Comparison of ENCODE assay signal across 20 cellular contexts in the genomic region with DNA sequence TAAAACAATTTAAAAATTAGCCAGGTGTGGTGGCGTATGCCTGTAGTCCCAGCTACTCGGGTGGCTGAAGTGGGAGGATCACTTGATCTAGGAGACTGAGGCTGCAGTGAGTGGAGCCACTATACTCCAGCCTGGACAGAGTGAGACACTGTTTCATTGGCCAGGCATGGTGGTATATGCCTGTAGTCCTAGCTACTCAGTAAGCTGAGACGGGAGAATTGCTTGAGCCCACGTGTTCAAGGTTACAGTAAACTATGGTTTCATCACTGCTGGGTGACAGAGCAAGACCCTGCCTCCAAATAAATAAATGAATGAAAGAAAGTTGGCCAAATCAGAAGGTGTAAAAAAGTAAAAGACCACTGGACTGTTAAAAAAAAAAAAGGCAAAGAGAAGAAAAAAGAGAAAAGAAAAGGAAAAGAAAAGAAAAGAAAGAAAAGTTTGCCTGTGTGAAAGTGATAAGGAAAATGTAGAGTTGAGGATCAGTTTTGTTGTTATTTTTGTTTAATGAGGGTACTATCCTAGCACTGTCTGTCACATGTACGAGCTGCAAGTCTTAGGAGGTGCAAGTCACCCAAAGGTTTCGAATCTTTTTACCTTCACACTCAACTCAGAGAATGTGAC. TPM values are rescaled to one million over a fixed set of nuclear protein-coding genes. Genes with fewer than 3 reads are reported as not detected.
DNase-seq lines count a peak whose midpoint lies in the region; ATAC-seq and TF ChIP-seq lines count a peak whose summit lies in the region.
"Had no signal": no experiment of that assay in that cellular context is flagged by ENCODE, and none has a peak within 500 bp of the region (broad histone marks: within the 10 kb centered on the region; RNA-seq: fewer than 3 reads in every experiment).

No MANE protein-coding gene starts in this region.

- H3F3A ChIP-seq in GM23338 (replicated peaks; ENCODE audit: low read depth), result no peaks in the 10 kb centered on the region

- no peaks in the 10 kb centered on the region for H3K9me2 ChIP-seq in GM23338 (ENCODE audit: insufficient read depth)
- H3K9me2 ChIP-seq: SK-N-SH had no signal

- no peaks in the 10 kb centered on the region for H3K9me3 Mint-ChIP-seq in GM23338
- H3K9me3 Mint-ChIP-seq in activated CD8-positive, alpha-beta T cell treated with anti-CD3 and anti-CD28 coated beads, Interleukin-2, amount 10 ng/mL, durations not matched to agents 7 days and 5 days (ENCODE audit: insufficient read depth), result no peaks in the 10 kb centered on the region
- H3K9me3 Mint-ChIP-seq: activated naive CD8-positive, alpha-beta T cell treated with anti-CD3 and anti-CD28 coated beads, Interleukin-2, amount 10 ng/mL, durations not matched to agents 7 days and 5 days had no signal

- no peaks in the 10 kb centered on the region for H3K27me3 ChIP-seq in BLaER1
- no peaks in the 10 kb centered on the region for H3K27me3 ChIP-seq in GM23338 (ENCODE audit: insufficient read depth)
- no peaks in the 10 kb centered on the region for H3K27me3 ChIP-seq in gastroesophageal sphincter
- H3K27me3 ChIP-seq: ovary, vagina had no signal

- H3K4me2 ChIP-seq in BLaER1 (peak overlapping the region; percentile 44; the same call in 1 of the 2 replicates), GM23338 (no peak overlapping the region)
- H3K4me2 ChIP-seq: SK-N-SH had no signal

- POLR2A ChIA-PET in activated CD8-positive, alpha-beta T cell treated with anti-CD3 and anti-CD28 coated beads, Interleukin-2, amount 10 ng/mL, durations not matched to agents 7 days and 5 days (lab: Charles Lee), result interaction anchor here (0.5 to 0.6 kb wide), 2 partner anchors 27 to 1848 kb away, joined by 3 to 4 read pairs; no protein-coding TSS in a partner anchor

- H3K9me3 ChIP-seq in BLaER1, result 0 out of 2 replicates have a peak, but pooled peaks cover 6% of the 10 kb centered on the region
- no peaks in the 10 kb centered on the region for H3K9me3 ChIP-seq in gastroesophageal sphincter
- H3K9me3 ChIP-seq: ovary, SK-N-SH, vagina had no signal

- CTCF ChIA-PET in activated CD8-positive, alpha-beta T cell treated with anti-CD3 and anti-CD28 coated beads, Interleukin-2, amount 10 ng/mL, durations not matched to agents 7 days and 5 days (lab: Charles Lee), result interaction anchor here (2.3 to 7.1 kb wide), 2 partner anchors 16 to 68 kb away, joined by 13 to 92 read pairs; no protein-coding TSS in a partner anchor

- H3K36me3 ChIP-seq in BLaER1, result peaks cover 5% of the 10 kb centered on the region; the same call in 1 of the 2 replicates
- H3K36me3 ChIP-seq in GM23338 (ENCODE audit: insufficient read depth), result no peaks in the 10 kb centered on the region
- H3K36me3 ChIP-seq in gastroesophageal sphincter, result no peaks in the 10 kb centered on the region
- H3K36me3 ChIP-seq: ovary, vagina had no signal

- no peak overlapping the region for H2AFZ ChIP-seq in GM23338

- 72 to 85% methylated on average over 2 to 6 of the region's 6 CpGs for WGBS in gastroesophageal sphincter (ENCODE audit: low coverage in 1 of 2), 2 donors

- peak overlapping the region; percentile 1; the same call in 1 of the 2 replicates for H3K27ac Mint-ChIP-seq in GM23338
- peak overlapping the region; percentile 43 for H3K27ac Mint-ChIP-seq in activated CD8-positive, alpha-beta T cell treated with anti-CD3 and anti-CD28 coated beads, Interleukin-2, amount 10 ng/mL, durations not matched to agents 7 days and 5 days
- H3K27ac Mint-ChIP-seq: activated naive CD8-positive, alpha-beta T cell treated with anti-CD3 and anti-CD28 coated beads, Interleukin-2, amount 10 ng/mL, durations not matched to agents 7 days and 5 days had no signal

- H3K27ac ChIP-seq in BLaER1 (no peak overlapping the region), GM23338 (ENCODE audit: low read depth) (no peak overlapping the region), gastroesophageal sphincter (no peak overlapping the region)
- H3K27ac ChIP-seq: ovary, vagina had no signal

- TF ChIP-seq CTCF in GM23338 (conservative IDR thresholded peaks at IDR 0.05; ENCODE audit: low read depth in 2 of 2), result no peak
- TF ChIP-seq CTCF in gastroesophageal sphincter (IDR thresholded peaks at IDR 0.05), result no peak

- no peak overlapping the region for H3K9ac ChIP-seq in BLaER1
- H3K9ac ChIP-seq: SK-N-SH had no signal

- TF ChIP-seq EP300 in gastroesophageal sphincter (IDR thresholded peaks at IDR 0.05), result no peak

- H3K27me3 Mint-ChIP-seq in GM23338 (ENCODE audit: insufficient read depth, low read depth, poor library complexity), result no peaks in the 10 kb centered on the region
- H3K27me3 Mint-ChIP-seq in activated CD8-positive, alpha-beta T cell treated with anti-CD3 and anti-CD28 coated beads, Interleukin-2, amount 10 ng/mL, durations not matched to agents 7 days and 5 days (ENCODE audit: low read depth), result peaks cover 2% of the 10 kb centered on the region
- H3K27me3 Mint-ChIP-seq: activated naive CD8-positive, alpha-beta T cell treated with anti-CD3 and anti-CD28 coated beads, Interleukin-2, amount 10 ng/mL, durations not matched to agents 7 days and 5 days had no signal

- peaks cover 20% of the 10 kb centered on the region; the same call in 2 of the 3 replicates for H3K4me1 Mint-ChIP-seq in GM23338
- peaks cover 69% of the 10 kb centered on the region for H3K4me1 Mint-ChIP-seq in activated CD8-positive, alpha-beta T cell treated with anti-CD3 and anti-CD28 coated beads, Interleukin-2, amount 10 ng/mL, durations not matched to agents 7 days and 5 days (ENCODE audit: low read depth)

- in situ Hi-C loops in G401 (cut with HindIII; ENCODE audit: low sequenced_read_pairs), result no loop called here

- no peak for DNase-seq in GM23338 (ENCODE audit: low spot score)
- DNase-seq in activated CD8-positive, alpha-beta T cell treated with anti-CD3 and anti-CD28 coated beads, Interleukin-2, amount 10 ng/mL, durations not matched to agents 7 days and 5 days, result no peak
- DNase-seq in left kidney (ENCODE audit: low read depth, low spot score), result peak; percentile 22
- DNase-seq in G401 (ENCODE audit: low spot score), result no peak
- DNase-seq: ACHN; activated naive CD8-positive, alpha-beta T cell treated with anti-CD3 and anti-CD28 coated beads, Interleukin-2, amount 10 ng/mL, durations not matched to agents 7 days and 5 days; C1 segment of cervical spinal cord; cerebellar nuclear complex; DMS 273 treated with DMSO at 0.1 percent for 48 hours; effector memory CD4-positive, alpha-beta T cell; KG1; NCI-H146; NCI-H524; ovary; SK-N-SH had no signal

- H3K36me3 Mint-ChIP-seq in GM23338 (ENCODE audit: low read depth), result no peaks in the 10 kb centered on the region
- H3K36me3 Mint-ChIP-seq in activated CD8-positive, alpha-beta T cell treated with anti-CD3 and anti-CD28 coated beads, Interleukin-2, amount 10 ng/mL, durations not matched to agents 7 days and 5 days (ENCODE audit: low read depth), result no peaks in the 10 kb centered on the region
- H3K36me3 Mint-ChIP-seq: activated naive CD8-positive, alpha-beta T cell treated with anti-CD3 and anti-CD28 coated beads, Interleukin-2, amount 10 ng/mL, durations not matched to agents 7 days and 5 days had no signal

- H3K79me2 ChIP-seq in GM23338 (replicated peaks; ENCODE audit: insufficient read depth), result peaks cover 100% of the 10 kb centered on the region

- ATAC-seq in GM23338 (no peak), gastroesophageal sphincter (no peak), HG03571 (IDR thresholded peaks at IDR 0.05; ENCODE audit: unreplicated experiment) (no peak), GM21717 (IDR thresholded peaks at IDR 0.05; ENCODE audit: unreplicated experiment) (no peak)
- ATAC-seq in activated CD8-positive, alpha-beta T cell treated with anti-CD3 and anti-CD28 coated beads, Interleukin-2, amount 10 ng/mL, durations not matched to agents 7 days and 5 days, result no peak

- H3K4me3 ChIP-seq in BLaER1 (no peak overlapping the region), GM23338 (no peak overlapping the region), gastroesophageal sphincter (no peak overlapping the region)
- H3K4me3 ChIP-seq: ovary, vagina had no signal

- no peak overlapping the region for H3K4me3 Mint-ChIP-seq in GM23338
- H3K4me3 Mint-ChIP-seq in activated CD8-positive, alpha-beta T cell treated with anti-CD3 and anti-CD28 coated beads, Interleukin-2, amount 10 ng/mL, durations not matched to agents 7 days and 5 days, result no peak overlapping the region
- H3K4me3 Mint-ChIP-seq: activated naive CD8-positive, alpha-beta T cell treated with anti-CD3 and anti-CD28 coated beads, Interleukin-2, amount 10 ng/mL, durations not matched to agents 7 days and 5 days had no signal

- TF ChIP-seq POLR2A in gastroesophageal sphincter (IDR thresholded peaks at IDR 0.05), result no peak

- H3K4me1 ChIP-seq in BLaER1 (peaks cover 80% of the 10 kb centered on the region), GM23338 (ENCODE audit: insufficient read depth) (peaks cover 8% of the 10 kb centered on the region), gastroesophageal sphincter (peaks cover 3 to 87% (median 13%) of the 10 kb centered on the region in 3 donors)

- H4K20me1 ChIP-seq in BLaER1 (peaks cover 98% of the 10 kb centered on the region), GM23338 (replicated peaks; ENCODE audit: insufficient read depth) (peaks cover 68% of the 10 kb centered on the region)

TF ChIP-seq in GM23338, 12 proteins besides CTCF, POLR2A, EP300 and RAD21 (continues in another document):
- TF ChIP-seq ZNF114 (CRISPR knock-in tag; IDR thresholded peaks at IDR 0.05) (no peak), STAT1 (IDR thresholded peaks at IDR 0.05; ENCODE audit: unreplicated experiment) (no peak), POLR2AphosphoS5 (IDR thresholded peaks at IDR 0.05; ENCODE audit: low read depth) (no peak), CREB1 (CRISPR knock-in tag; IDR thresholded peaks at IDR 0.05; ENCODE audit: low read depth) (no peak)

RNA-seq across cellular contexts. Expression of a gene that starts 52.3 kb away (rescaled TPM):
- total RNA-seq in GM23338 (2014; rRNA removed; shearing (Covaris generic)), result 44.1 and 45.7 TPM in 2 replicates
- polyA plus RNA-seq in GM23338 (2016; fragmentation: Nextera tagmentation; extraction: Ambion mirVana), result 125 and 152 TPM in 2 replicates
- 10 to 100 TPM; 15.2 to 16.0 TPM for total RNA-seq in activated CD8-positive, alpha-beta T cell treated with anti-CD3 and anti-CD28 coated beads, Interleukin-2, amount 10 ng/mL, durations not matched to agents 7 days and 5 days
- 18.4 and 34.8 TPM in 2 replicates for total RNA-seq in G401 (2014; rRNA removed; shearing (Covaris generic))
- 10 to 100 TPM; 22.3 to 38.4 (median 30.3) TPM for total RNA-seq in gastroesophageal sphincter
